ENCODE assay signal across 34 cellular contexts in the genomic region with DNA sequence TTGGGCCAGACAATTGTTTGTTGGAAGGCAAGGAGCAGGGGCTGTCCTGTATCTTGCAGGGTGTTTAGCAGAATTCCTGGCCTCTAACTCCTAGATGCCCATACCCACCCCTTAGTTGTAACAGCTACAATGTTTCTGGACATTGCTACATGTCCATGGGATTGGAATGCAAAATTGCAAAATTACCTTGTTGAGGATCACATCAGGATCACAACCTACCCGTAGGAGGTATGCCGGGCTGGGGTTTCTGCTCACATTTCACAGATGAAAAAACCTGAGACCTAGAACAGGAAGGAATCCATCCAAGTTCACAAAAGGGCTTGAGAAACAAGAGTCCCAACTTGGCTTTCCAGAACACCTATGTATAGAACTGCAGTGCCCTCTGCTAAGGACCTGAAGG.
"Had no signal": no experiment of that assay in that cellular context is flagged by ENCODE, and none has a peak within 500 bp of the region (broad histone marks: within the 10 kb centered on the region; RNA-seq: fewer than 3 reads in every experiment).

No MANE protein-coding gene starts in this region.

- DNase-seq: Karpas-422, Kasumi-1, MG63, MM.1S, MV-4-11, NCI-H1048, NCI-H1092, NCI-H1092 treated with DMSO at 0.1 percent for 48 hours, NCI-H1105, NCI-H1105 treated with DMSO at 0.1 percent for 48 hours, NCI-H1417, NCI-H1417 treated with DMSO at 0.1 percent for 48 hours, NCI-H1436, NCI-H1436 treated with DMSO at 0.1 percent for 48 hours, NCI-H146, NCI-H1694, NCI-H1694 treated with DMSO at 0.1 percent for 48 hours, NCI-H187, NCI-H187 treated with DMSO at 0.1 percent for 48 hours, NCI-H1930, NCI-H2029, NCI-H2029 treated with DMSO at 0.1 percent for 48 hours, NCI-H2081, NCI-H2081 treated with DMSO at 0.1 percent for 48 hours, NCI-H2107, NCI-H2171, NCI-H2171 treated with DMSO at 0.1 percent for 48 hours, NCI-H2227 treated with DMSO at 0.1 percent for 48 hours, NCI-H226, NCI-H345, NCI-H446, NCI-H446 treated with DMSO at 0.1 percent for 48 hours, NCI-H510A, NCI-H510A treated with DMSO at 0.1 percent for 48 hours had no signal

- H3K27me3 ChIP-seq: MG63 had no signal

- H3K4me3 ChIP-seq: MG63 had no signal

- H3K36me3 ChIP-seq: MG63 had no signal

- H3K9me3 ChIP-seq: MG63 had no signal
